In genomic region chr16:81633680-81634379, GRCh38 we compare ENCODE assay signal across 11 cellular contexts.
DNase-seq lines count a peak whose midpoint lies in the region; ATAC-seq and TF ChIP-seq lines count a peak whose summit lies in the region.
"Had no signal": no experiment of that assay in that cellular context is flagged by ENCODE, and none has a peak within 500 bp of the region (broad histone marks: within the 10 kb centered on the region; RNA-seq: fewer than 3 reads in every experiment).

No MANE protein-coding gene starts in this region.

- H3K4me3 Mint-ChIP-seq in activated T-cell treated with anti-CD3 and anti-CD28 coated beads, Interleukin-2, amount 50 U/mL, for 72 hours, result peak overlapping the region; percentile 84 to 86
- peak overlapping the region; percentile 80 for H3K4me3 Mint-ChIP-seq in activated T-helper 1 cell treated with anti-CD3 and anti-CD28 coated beads, Interleukin-12 subunit alpha, Interleukin-12 subunit beta, Interleukin-2, Interleukin-4 antibody, amounts not matched to agents 30 ng/mL and 10 ng/mL and 1 ng/mL, durations not matched to agents 14 hours and 24 hours and 36 hours

- H3K27ac ChIP-seq in right lobe of liver, result peak overlapping the region in 1 of 3 donors; percentile 49
- peak overlapping the region; percentile 59 to 81 (median 73) for H3K27ac ChIP-seq in stomach
- H3K27ac ChIP-seq in Karpas-422 (ENCODE audit: low read length), result no peak overlapping the region
- H3K27ac ChIP-seq: parathyroid adenoma had no signal

- H3K4me1 ChIP-seq in right lobe of liver, result peaks cover 0 to 43% (median 21%) of the 10 kb centered on the region in 4 donors
- peaks cover 10 to 61% (median 31%) of the 10 kb centered on the region in 4 donors for H3K4me1 ChIP-seq in stomach
- no peaks in the 10 kb centered on the region for H3K4me1 ChIP-seq in Karpas-422 (ENCODE audit: low read length)

- H3K79me2 ChIP-seq in Karpas-422 (ENCODE audit: low read length), result no peaks in the 10 kb centered on the region
- H3K79me2 ChIP-seq: parathyroid adenoma had no signal

- H3K4me3 ChIP-seq in right lobe of liver, result no peak overlapping the region
- H3K4me3 ChIP-seq in stomach, result no peak overlapping the region
- no peak overlapping the region for H3K4me3 ChIP-seq in Karpas-422 (ENCODE audit: low read length)

- no peak for TF ChIP-seq POLR2A in right lobe of liver (IDR thresholded peaks at IDR 0.05)
- TF ChIP-seq POLR2A in stomach (IDR thresholded peaks at IDR 0.05), result no peak

- DNase-seq in activated T-cell treated with anti-CD3 and anti-CD28 coated beads, Interleukin-2, amount 50 U/mL, for 72 hours, result peak in 1 of 2 donors; percentile 26
- DNase-seq in activated T-cell treated with anti-CD3 and anti-CD28 coated beads for 4 hours (no peak), right lobe of liver (peak; percentile 48 to 82 (median 81)), stomach (no peak), Karpas-422 (no peak)
- DNase-seq in activated T-helper 1 cell treated with anti-CD3 and anti-CD28 coated beads, Interleukin-12 subunit alpha, Interleukin-12 subunit beta, Interleukin-2, Interleukin-4 antibody, amounts not matched to agents 30 ng/mL and 10 ng/mL and 1 ng/mL, durations not matched to agents 14 hours and 24 hours and 36 hours (ENCODE audit: low spot score), result no peak
- no peak for DNase-seq in stimulated activated CD4-positive, alpha-beta T cell treated with anti-CD3 and anti-CD28 coated beads, Interleukin-15, amount 100 ng/mL, for 24 hours
- DNase-seq: NCI-H1694, substantia nigra had no signal

- no peaks in the 10 kb centered on the region for H3K27me3 Mint-ChIP-seq in activated T-cell treated with anti-CD3 and anti-CD28 coated beads, Interleukin-2, amount 50 U/mL, for 72 hours (ENCODE audit: low read depth)
- H3K27me3 Mint-ChIP-seq in activated T-helper 1 cell treated with anti-CD3 and anti-CD28 coated beads, Interleukin-12 subunit alpha, Interleukin-12 subunit beta, Interleukin-2, Interleukin-4 antibody, amounts not matched to agents 30 ng/mL and 10 ng/mL and 1 ng/mL, durations not matched to agents 14 hours and 24 hours and 36 hours (ENCODE audit: insufficient read depth), result no peaks in the 10 kb centered on the region

- ATAC-seq in activated T-cell treated with anti-CD3 and anti-CD28 coated beads, Interleukin-2, amount 50 U/mL, for 72 hours (replicated peaks in 1 of 2), result peak; percentile 16 to 25
- ATAC-seq in right lobe of liver, result peak; percentile 62 to 87 (median 83)
- ATAC-seq in HG03175 (IDR thresholded peaks at IDR 0.05; ENCODE audit: unreplicated experiment), result no peak

- peaks cover 76% of the 10 kb centered on the region for H3K4me1 Mint-ChIP-seq in activated T-cell treated with anti-CD3 and anti-CD28 coated beads, Interleukin-2, amount 50 U/mL, for 72 hours (ENCODE audit: low read depth)
- peaks cover 67% of the 10 kb centered on the region for H3K4me1 Mint-ChIP-seq in activated T-helper 1 cell treated with anti-CD3 and anti-CD28 coated beads, Interleukin-12 subunit alpha, Interleukin-12 subunit beta, Interleukin-2, Interleukin-4 antibody, amounts not matched to agents 30 ng/mL and 10 ng/mL and 1 ng/mL, durations not matched to agents 14 hours and 24 hours and 36 hours (ENCODE audit: low read depth)

- no peaks in the 10 kb centered on the region for H3K9me3 ChIP-seq in right lobe of liver
- no peaks in the 10 kb centered on the region for H3K9me3 ChIP-seq in stomach
- H3K9me3 ChIP-seq in Karpas-422 (ENCODE audit: low read length), result no peaks in the 10 kb centered on the region

- H3K36me3 ChIP-seq in right lobe of liver (no peaks in the 10 kb centered on the region), stomach (peaks cover 0 to 15% (median 2%) of the 10 kb centered on the region in 4 donors), Karpas-422 (ENCODE audit: insufficient read depth, low read length) (no peaks in the 10 kb centered on the region)

- no peak for TF ChIP-seq EP300 in stomach (IDR thresholded peaks at IDR 0.05)

- H4K20me1 ChIP-seq in Karpas-422 (ENCODE audit: insufficient read depth, low read depth, low read length), result peaks cover 17% of the 10 kb centered on the region; the same call in 1 of the 2 replicates

- no peaks in the 10 kb centered on the region for H3K9me2 ChIP-seq in Karpas-422 (replicated peaks; ENCODE audit: insufficient read depth, low read length)

- no peak overlapping the region for H3K4me2 ChIP-seq in Karpas-422 (ENCODE audit: low read depth, low read length, poor library complexity, severe bottlenecking)

- peak overlapping the region; percentile 89 for H3K27ac Mint-ChIP-seq in activated T-cell treated with anti-CD3 and anti-CD28 coated beads, Interleukin-2, amount 50 U/mL, for 72 hours
- peak overlapping the region; percentile 98 for H3K27ac Mint-ChIP-seq in activated T-helper 1 cell treated with anti-CD3 and anti-CD28 coated beads, Interleukin-12 subunit alpha, Interleukin-12 subunit beta, Interleukin-2, Interleukin-4 antibody, amounts not matched to agents 30 ng/mL and 10 ng/mL and 1 ng/mL, durations not matched to agents 14 hours and 24 hours and 36 hours

- H3K9ac ChIP-seq in Karpas-422 (ENCODE audit: low read length), result no peak overlapping the region
- H3K9ac ChIP-seq: parathyroid adenoma had no signal

- WGBS in right lobe of liver (ENCODE audit: insufficient coverage, low coverage, low lambda C conversion rate, missing lambda C conversion rate), result 26% methylated on average over 8 of the region's 8 CpGs
- 58 to 73% (median 65%) methylated on average over 8 of the region's 8 CpGs for WGBS in stomach, 5 donors

- intact Hi-C loops in activated T-helper 1 cell treated with anti-CD3 and anti-CD28 coated beads, Interleukin-12 subunit alpha, Interleukin-12 subunit beta, Interleukin-2, Interleukin-4 antibody, amounts not matched to agents 30 ng/mL and 10 ng/mL and 1 ng/mL, durations not matched to agents 14 hours and 24 hours and 36 hours (cut with micrococcal nuclease), result loop anchor here (5.0 kb wide), 4 partner anchors 83 to 537 kb away; partner anchors contain the start of genes GAN and GCSH
- intact Hi-C loops in right lobe of liver (cut with DNase I), result no loop called here
- intact Hi-C loops in stomach (cut with DNase I; ENCODE audit: low total_unique reads), result no loop called here

- H2AFZ ChIP-seq in Karpas-422 (ENCODE audit: low read length), result no peak overlapping the region
- H2AFZ ChIP-seq: parathyroid adenoma had no signal

- H3K9me3 Mint-ChIP-seq in activated T-cell treated with anti-CD3 and anti-CD28 coated beads, Interleukin-2, amount 50 U/mL, for 72 hours, result no peaks in the 10 kb centered on the region
- no peaks in the 10 kb centered on the region for H3K9me3 Mint-ChIP-seq in activated T-helper 1 cell treated with anti-CD3 and anti-CD28 coated beads, Interleukin-12 subunit alpha, Interleukin-12 subunit beta, Interleukin-2, Interleukin-4 antibody, amounts not matched to agents 30 ng/mL and 10 ng/mL and 1 ng/mL, durations not matched to agents 14 hours and 24 hours and 36 hours

- TF ChIP-seq CTCF in right lobe of liver (IDR thresholded peaks at IDR 0.05) (no peak), stomach (IDR thresholded peaks at IDR 0.05) (no peak)

- H3K36me3 Mint-ChIP-seq in activated T-cell treated with anti-CD3 and anti-CD28 coated beads, Interleukin-2, amount 50 U/mL, for 72 hours (ENCODE audit: insufficient read depth in 2 of 2), result peaks cover 0 to 2% of the 10 kb centered on the region in 2 donors
- no peaks in the 10 kb centered on the region for H3K36me3 Mint-ChIP-seq in activated T-helper 1 cell treated with anti-CD3 and anti-CD28 coated beads, Interleukin-12 subunit alpha, Interleukin-12 subunit beta, Interleukin-2, Interleukin-4 antibody, amounts not matched to agents 30 ng/mL and 10 ng/mL and 1 ng/mL, durations not matched to agents 14 hours and 24 hours and 36 hours (ENCODE audit: low read depth)

- H3K27me3 ChIP-seq in right lobe of liver (no peaks in the 10 kb centered on the region), stomach (no peaks in the 10 kb centered on the region), Karpas-422 (ENCODE audit: low read length) (no peaks in the 10 kb centered on the region)

Comparison
In these comparisons a context has a peak if more than half of its experiments do, and no peak if none do; other contexts are left out.
1. DNase-seq: peak in right lobe of liver (3 of 3); none in activated T-cell treated with anti-CD3 and anti-CD28 coated beads for 4 hours (single experiment), activated T-helper 1 cell treated with anti-CD3 and anti-CD28 coated beads, Interleukin-12 subunit alpha, Interleukin-12 subunit beta, Interleukin-2, Interleukin-4 antibody, amounts not matched to agents 30 ng/mL and 10 ng/mL and 1 ng/mL, durations not matched to agents 14 hours and 24 hours and 36 hours (single experiment), stomach (single experiment), Karpas-422 (single experiment) and stimulated activated CD4-positive, alpha-beta T cell treated with anti-CD3 and anti-CD28 coated beads, Interleukin-15, amount 100 ng/mL, for 24 hours (single experiment).